8 cellular contexts compared by ENCODE assay signal in the genomic region with DNA sequence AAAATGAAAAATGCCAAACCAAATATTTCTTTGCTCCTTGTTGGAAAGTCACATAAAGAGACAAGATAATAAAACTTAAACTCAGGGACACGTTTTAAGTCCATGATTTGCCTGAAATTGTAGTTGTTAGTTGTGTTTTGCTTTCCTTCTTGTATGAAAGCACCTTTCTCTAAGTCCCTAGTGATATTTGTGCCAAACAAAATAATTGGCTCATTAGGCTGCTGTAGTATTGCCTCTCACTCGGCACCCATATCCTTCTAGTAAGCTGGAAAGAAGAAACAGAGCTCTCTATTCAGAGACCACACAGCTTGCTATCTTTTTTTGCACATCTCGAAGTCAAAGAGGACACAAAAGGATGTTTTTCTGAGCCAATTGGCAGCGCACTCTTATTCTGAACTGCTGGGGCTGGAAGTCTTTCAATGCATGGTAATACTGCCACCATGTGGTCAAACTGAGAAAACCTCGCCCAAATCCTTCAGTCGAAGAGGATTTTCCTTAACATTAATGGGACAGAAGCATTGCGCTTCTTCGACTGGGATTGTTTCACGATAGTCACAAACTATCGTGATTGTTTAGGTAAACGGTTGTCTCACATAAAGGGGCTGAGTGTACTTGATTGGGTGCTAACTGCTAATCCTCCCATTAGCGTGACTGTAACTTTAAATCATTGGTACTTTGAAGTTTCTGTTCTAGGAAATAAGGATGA.
DNase-seq lines count a peak whose midpoint lies in the region; ATAC-seq and TF ChIP-seq lines count a peak whose summit lies in the region.

No MANE protein-coding gene starts in this region.

- no peaks in the 10 kb centered on the region for H3K27me3 Mint-ChIP-seq in activated T-helper 1 cell treated with anti-CD3 and anti-CD28 coated beads, Interleukin-12 subunit alpha, Interleukin-12 subunit beta, Interleukin-2, Interleukin-4 antibody, amounts not matched to agents 30 ng/mL and 10 ng/mL and 1 ng/mL, durations not matched to agents 14 hours and 24 hours and 36 hours (ENCODE audit: insufficient read depth)

- peak overlapping the region; percentile 50 for H3K4me2 ChIP-seq in PC-9

- no peaks in the 10 kb centered on the region for H3K9me2 ChIP-seq in PC-9 (ENCODE audit: insufficient read depth)

- H3K4me1 Mint-ChIP-seq in activated T-helper 1 cell treated with anti-CD3 and anti-CD28 coated beads, Interleukin-12 subunit alpha, Interleukin-12 subunit beta, Interleukin-2, Interleukin-4 antibody, amounts not matched to agents 30 ng/mL and 10 ng/mL and 1 ng/mL, durations not matched to agents 14 hours and 24 hours and 36 hours (ENCODE audit: low read depth) = peaks cover 8% of the 10 kb centered on the region

- DNase-seq in ELF-1 (ENCODE audit: low read depth, low spot score) = peak; percentile 77
- peak; percentile 73 for DNase-seq in KBM-7
- peak in 1 of 2 experiments; percentile 28 for DNase-seq in PC-9
- DNase-seq in activated T-helper 1 cell treated with anti-CD3 and anti-CD28 coated beads, Interleukin-12 subunit alpha, Interleukin-12 subunit beta, Interleukin-2, Interleukin-4 antibody, amounts not matched to agents 30 ng/mL and 10 ng/mL and 1 ng/mL, durations not matched to agents 14 hours and 24 hours and 36 hours (ENCODE audit: low spot score) = peak; percentile 14
- peak; percentile 86 for DNase-seq in fibroblast of pulmonary artery (ENCODE audit: low read depth)
- DNase-seq in non-pigmented ciliary epithelial cell (ENCODE audit: low read depth) = peak; percentile 36
- no peak for DNase-seq in upper lobe of right lung

- H3K9me3 ChIP-seq in PC-9 (ENCODE audit: insufficient read depth, low read depth) = no peaks in the 10 kb centered on the region
- H3K9me3 ChIP-seq in upper lobe of right lung = no peaks in the 10 kb centered on the region

- no peak overlapping the region for H3K4me3 Mint-ChIP-seq in activated T-helper 1 cell treated with anti-CD3 and anti-CD28 coated beads, Interleukin-12 subunit alpha, Interleukin-12 subunit beta, Interleukin-2, Interleukin-4 antibody, amounts not matched to agents 30 ng/mL and 10 ng/mL and 1 ng/mL, durations not matched to agents 14 hours and 24 hours and 36 hours

- no peaks in the 10 kb centered on the region for H3K79me2 ChIP-seq in PC-9 (ENCODE audit: low read depth)

- BruUV-seq in PC-9 (replicated peaks; lab: Mats Ljungman, UMichigan) = no TSS peak

- peak overlapping the region; percentile 52; the same call in 1 of the 2 replicates for H2AFZ ChIP-seq in PC-9

- CTCF ChIA-PET in PC-9 (lab: Charles Lee) = no interaction called here

- ATAC-seq in GM21619 (IDR thresholded peaks at IDR 0.05; ENCODE audit: unreplicated experiment) (peak; percentile 80), upper lobe of right lung (peak; percentile 82)

- H3K27me3 ChIP-seq in PC-9 (ENCODE audit: insufficient read depth, low read depth) (no peaks in the 10 kb centered on the region), upper lobe of right lung (no peaks in the 10 kb centered on the region)

- H3K4me3 ChIP-seq in PC-9 (no peak overlapping the region), fibroblast of pulmonary artery (replicated peaks; ENCODE audit: low read depth, low read length) (peak overlapping the region; percentile 26), upper lobe of right lung (no peak overlapping the region)

- no peaks in the 10 kb centered on the region for H3K36me3 Mint-ChIP-seq in activated T-helper 1 cell treated with anti-CD3 and anti-CD28 coated beads, Interleukin-12 subunit alpha, Interleukin-12 subunit beta, Interleukin-2, Interleukin-4 antibody, amounts not matched to agents 30 ng/mL and 10 ng/mL and 1 ng/mL, durations not matched to agents 14 hours and 24 hours and 36 hours (ENCODE audit: low read depth)

- no peaks in the 10 kb centered on the region for H3K9me3 Mint-ChIP-seq in activated T-helper 1 cell treated with anti-CD3 and anti-CD28 coated beads, Interleukin-12 subunit alpha, Interleukin-12 subunit beta, Interleukin-2, Interleukin-4 antibody, amounts not matched to agents 30 ng/mL and 10 ng/mL and 1 ng/mL, durations not matched to agents 14 hours and 24 hours and 36 hours

- H4K20me1 ChIP-seq in PC-9 (ENCODE audit: insufficient read depth) = no peaks in the 10 kb centered on the region

- intact Hi-C loops in PC-9 (cut with micrococcal nuclease; ENCODE audit: unreplicated experiment) = loop anchor here (1.0 to 10.0 kb wide), 3 partner anchors 777 to 1044 kb away; no protein-coding TSS in a partner anchor
- intact Hi-C loops in activated T-helper 1 cell treated with anti-CD3 and anti-CD28 coated beads, Interleukin-12 subunit alpha, Interleukin-12 subunit beta, Interleukin-2, Interleukin-4 antibody, amounts not matched to agents 30 ng/mL and 10 ng/mL and 1 ng/mL, durations not matched to agents 14 hours and 24 hours and 36 hours (cut with micrococcal nuclease) = loop anchor here (1.0 to 5.0 kb wide), 6 partner anchors 659 to 1044 kb away; a partner anchor contains a TSS
- intact Hi-C loops in upper lobe of right lung (cut with DNase I) = loop anchor here (10.0 kb wide), 1 partner anchor 779 kb away; a partner anchor contains a TSS

- POLR2A ChIA-PET in PC-9 (lab: Charles Lee; ENCODE audit: unreplicated experiment) = no interaction called here

- H3F3A ChIP-seq in PC-9 (ENCODE audit: insufficient read depth, low read depth) = no peaks in the 10 kb centered on the region

- no peak overlapping the region for H3K27ac Mint-ChIP-seq in activated T-helper 1 cell treated with anti-CD3 and anti-CD28 coated beads, Interleukin-12 subunit alpha, Interleukin-12 subunit beta, Interleukin-2, Interleukin-4 antibody, amounts not matched to agents 30 ng/mL and 10 ng/mL and 1 ng/mL, durations not matched to agents 14 hours and 24 hours and 36 hours

- TF ChIP-seq CTCF in PC-9 (conservative IDR thresholded peaks at IDR 0.05) (peak; percentile 77), fibroblast of pulmonary artery (IDR thresholded peaks at IDR 0.05; ENCODE audit: low read length, missing control alignments) (peak; percentile 80), upper lobe of right lung (IDR thresholded peaks at IDR 0.05) (peak; percentile 82)

- H3K36me3 ChIP-seq in PC-9 (ENCODE audit: low read depth) (no peaks in the 10 kb centered on the region), upper lobe of right lung (no peaks in the 10 kb centered on the region)

- H3K27ac ChIP-seq in PC-9 (no peak overlapping the region), upper lobe of right lung (no peak overlapping the region)

- in situ Hi-C loops in KBM-7 (cut with MboI; ENCODE audit: low pct_unique_long_range_greater_than_20kb, low sequenced_read_pairs) = loop anchor here (25.0 kb wide), 1 partner anchor 1056 kb away; no protein-coding TSS in a partner anchor

- no peaks in the 10 kb centered on the region for H3K4me1 ChIP-seq in PC-9 (replicated peaks; ENCODE audit: insufficient read depth)
- H3K4me1 ChIP-seq in upper lobe of right lung = no peaks in the 10 kb centered on the region
